In genomic region chr17:45580914-45581313, GRCh38 we compare ENCODE assay signal across 21 cellular contexts.
DNase-seq lines count a peak whose midpoint lies in the region; ATAC-seq and TF ChIP-seq lines count a peak whose summit lies in the region.
"Had no signal": no experiment of that assay in that cellular context is flagged by ENCODE, and none has a peak within 500 bp of the region (broad histone marks: within the 10 kb centered on the region; RNA-seq: fewer than 3 reads in every experiment).

No MANE protein-coding gene starts in this region.

- H2BK12ac ChIP-seq in mesenchymal stem cell (ENCODE audit: low read length in 2 of 2) = no peak overlapping the region

- H3K4ac ChIP-seq in mesenchymal stem cell (ENCODE audit: low read depth in 1 of 2, low read length in 2 of 2) = no peak overlapping the region

- no peaks in the 10 kb centered on the region for H3K27me3 Mint-ChIP-seq in activated naive CD8-positive, alpha-beta T cell
- no peaks in the 10 kb centered on the region for H3K27me3 Mint-ChIP-seq in activated naive CD8-positive, alpha-beta T cell treated with anti-CD3 and anti-CD28 coated beads for 36 hours
- no peaks in the 10 kb centered on the region for H3K27me3 Mint-ChIP-seq in T-helper 17 cell
- peaks cover 2% of the 10 kb centered on the region for H3K27me3 Mint-ChIP-seq in activated CD8-positive, alpha-beta memory T cell treated with anti-CD3 and anti-CD28 coated beads, Interleukin-2, amount 10 ng/mL, durations not matched to agents 7 days and 5 days

- H3K27ac Mint-ChIP-seq in activated naive CD8-positive, alpha-beta T cell = peak overlapping the region; percentile 35
- H3K27ac Mint-ChIP-seq in activated naive CD8-positive, alpha-beta T cell treated with anti-CD3 and anti-CD28 coated beads for 36 hours = no peak overlapping the region
- H3K27ac Mint-ChIP-seq in T-helper 17 cell = peak overlapping the region; percentile 100
- H3K27ac Mint-ChIP-seq in stimulated activated effector memory CD8-positive, alpha-beta T cell treated with anti-CD3 and anti-CD28 coated beads, Interleukin-12 subunit alpha, Interleukin-12 subunit beta, amount 100 ng/mL, for 72 hours = no peak overlapping the region
- H3K27ac Mint-ChIP-seq in activated CD8-positive, alpha-beta memory T cell treated with anti-CD3 and anti-CD28 coated beads, Interleukin-2, amount 10 ng/mL, durations not matched to agents 7 days and 5 days = no peak overlapping the region

- no peak overlapping the region for H3K18ac ChIP-seq in mesenchymal stem cell (ENCODE audit: low read depth in 1 of 2, low read length in 2 of 2)

- H2BK15ac ChIP-seq in mesenchymal stem cell (ENCODE audit: low read depth, poor library complexity, severe bottlenecking) = no peak overlapping the region

- H2BK5ac ChIP-seq in mesenchymal stem cell (ENCODE audit: low read depth, low read length, poor library complexity, severe bottlenecking) = no peak overlapping the region

- no peak overlapping the region for H3K14ac ChIP-seq in mesenchymal stem cell (ENCODE audit: low read length in 2 of 2)

- H4K20me1 ChIP-seq in hepatocyte (ENCODE audit: insufficient read depth, poor library complexity, severe bottlenecking) = peaks cover 11% of the 10 kb centered on the region

- no peak overlapping the region for H3K23ac ChIP-seq in mesenchymal stem cell (ENCODE audit: low read length in 2 of 2)

- H3K36me3 Mint-ChIP-seq in activated naive CD8-positive, alpha-beta T cell = peaks cover 12% of the 10 kb centered on the region
- H3K36me3 Mint-ChIP-seq in activated naive CD8-positive, alpha-beta T cell treated with anti-CD3 and anti-CD28 coated beads for 36 hours = peaks cover 19% of the 10 kb centered on the region
- peaks cover 22% of the 10 kb centered on the region for H3K36me3 Mint-ChIP-seq in T-helper 17 cell (ENCODE audit: low read depth)
- peaks cover 28% of the 10 kb centered on the region for H3K36me3 Mint-ChIP-seq in stimulated activated effector memory CD8-positive, alpha-beta T cell treated with anti-CD3 and anti-CD28 coated beads, Interleukin-12 subunit alpha, Interleukin-12 subunit beta, amount 100 ng/mL, for 72 hours
- peaks cover 31% of the 10 kb centered on the region for H3K36me3 Mint-ChIP-seq in activated CD8-positive, alpha-beta memory T cell treated with anti-CD3 and anti-CD28 coated beads, Interleukin-2, amount 10 ng/mL, durations not matched to agents 7 days and 5 days

- peaks cover 84% of the 10 kb centered on the region for H3K79me2 ChIP-seq in hepatocyte

- peaks cover 2 to 15% of the 10 kb centered on the region in 2 experiments for H3K36me3 ChIP-seq in mesenchymal stem cell (ENCODE audit: control insufficient read depth in 1 of 2, insufficient read depth in 2 of 2, low read depth in 1 of 2, low read length in 2 of 2)
- peaks cover 3% of the 10 kb centered on the region for H3K36me3 ChIP-seq in hepatocyte (replicated peaks; ENCODE audit: insufficient read depth, low read depth)
- H3K36me3 ChIP-seq: Peyer's patch had no signal

- ATAC-seq in T-helper 17 cell = no peak
- ATAC-seq in stimulated activated effector memory CD8-positive, alpha-beta T cell treated with anti-CD3 and anti-CD28 coated beads, Interleukin-12 subunit alpha, Interleukin-12 subunit beta, amount 100 ng/mL, for 72 hours = no peak
- ATAC-seq in activated CD8-positive, alpha-beta memory T cell treated with anti-CD3 and anti-CD28 coated beads, Interleukin-2, amount 10 ng/mL, durations not matched to agents 7 days and 5 days = no peak

- no peak overlapping the region for H2AK5ac ChIP-seq in mesenchymal stem cell (ENCODE audit: low read length, severe bottlenecking)

- CTCF ChIA-PET in activated CD8-positive, alpha-beta memory T cell treated with anti-CD3 and anti-CD28 coated beads, Interleukin-2, amount 10 ng/mL, durations not matched to agents 7 days and 5 days (lab: Charles Lee) = no interaction called here

- no peaks in the 10 kb centered on the region for H3K9me3 Mint-ChIP-seq in activated naive CD8-positive, alpha-beta T cell (ENCODE audit: low read depth)
- no peaks in the 10 kb centered on the region for H3K9me3 Mint-ChIP-seq in activated naive CD8-positive, alpha-beta T cell treated with anti-CD3 and anti-CD28 coated beads for 36 hours
- H3K9me3 Mint-ChIP-seq in stimulated activated effector memory CD8-positive, alpha-beta T cell treated with anti-CD3 and anti-CD28 coated beads, Interleukin-12 subunit alpha, Interleukin-12 subunit beta, amount 100 ng/mL, for 72 hours = no peaks in the 10 kb centered on the region
- no peaks in the 10 kb centered on the region for H3K9me3 Mint-ChIP-seq in activated CD8-positive, alpha-beta memory T cell treated with anti-CD3 and anti-CD28 coated beads, Interleukin-2, amount 10 ng/mL, durations not matched to agents 7 days and 5 days (ENCODE audit: low read depth)

- H3K9ac ChIP-seq in mesenchymal stem cell (ENCODE audit: low read length) = no peak overlapping the region
- H3K9ac ChIP-seq: SK-N-SH had no signal

- no peak for TF ChIP-seq CTCF in hepatocyte (IDR thresholded peaks at IDR 0.05; ENCODE audit: poor library complexity)

- H3K27me3 ChIP-seq in mesenchymal stem cell (ENCODE audit: control insufficient read depth in 1 of 2, insufficient read depth in 1 of 2, low read length in 2 of 2) (no peaks in the 10 kb centered on the region), hepatocyte (peaks cover 5% of the 10 kb centered on the region)
- H3K27me3 ChIP-seq: Peyer's patch had no signal

- peak overlapping the region; percentile 19 for H3K4me3 Mint-ChIP-seq in activated naive CD8-positive, alpha-beta T cell
- H3K4me3 Mint-ChIP-seq in activated naive CD8-positive, alpha-beta T cell treated with anti-CD3 and anti-CD28 coated beads for 36 hours = no peak overlapping the region
- H3K4me3 Mint-ChIP-seq in T-helper 17 cell = peak overlapping the region; percentile 3
- H3K4me3 Mint-ChIP-seq in stimulated activated effector memory CD8-positive, alpha-beta T cell treated with anti-CD3 and anti-CD28 coated beads, Interleukin-12 subunit alpha, Interleukin-12 subunit beta, amount 100 ng/mL, for 72 hours = no peak overlapping the region
- no peak overlapping the region for H3K4me3 Mint-ChIP-seq in activated CD8-positive, alpha-beta memory T cell treated with anti-CD3 and anti-CD28 coated beads, Interleukin-2, amount 10 ng/mL, durations not matched to agents 7 days and 5 days

- no peaks in the 10 kb centered on the region for H3K9me2 ChIP-seq in hepatocyte (replicated peaks; ENCODE audit: insufficient read depth)
- H3K9me2 ChIP-seq: SK-N-SH had no signal

- peaks cover 32% of the 10 kb centered on the region for H3K79me1 ChIP-seq in mesenchymal stem cell (replicated peaks; ENCODE audit: low read length, poor library complexity, severe bottlenecking)

- no peak overlapping the region for H3K4me2 ChIP-seq in mesenchymal stem cell (ENCODE audit: low read length, poor library complexity, severe bottlenecking)
- no peak overlapping the region for H3K4me2 ChIP-seq in hepatocyte
- H3K4me2 ChIP-seq: SK-N-SH had no signal

- H3K27ac ChIP-seq in mesenchymal stem cell (ENCODE audit: low read length, poor library complexity, severe bottlenecking) = no peak overlapping the region
- no peak overlapping the region for H3K27ac ChIP-seq in hepatocyte
- H3K27ac ChIP-seq: 22Rv1, Peyer's patch had no signal

- no peak overlapping the region for H2AFZ ChIP-seq in mesenchymal stem cell (ENCODE audit: low read depth, low read length)
- H2AFZ ChIP-seq in hepatocyte = no peak overlapping the region

- H2BK120ac ChIP-seq in mesenchymal stem cell (ENCODE audit: low read depth, low read length) = no peak overlapping the region

- H3K9me3 ChIP-seq in T-helper 17 cell (ENCODE audit: control insufficient read depth, low read length, poor library complexity, severe bottlenecking) = no peaks in the 10 kb centered on the region
- no peaks in the 10 kb centered on the region for H3K9me3 ChIP-seq in mesenchymal stem cell (ENCODE audit: control insufficient read depth, low read length)
- no peaks in the 10 kb centered on the region for H3K9me3 ChIP-seq in hepatocyte (ENCODE audit: low read depth)
- H3K9me3 ChIP-seq: Peyer's patch, SK-N-SH had no signal

- H3K4me1 ChIP-seq in mesenchymal stem cell (ENCODE audit: control insufficient read depth, insufficient read depth, low read depth, low read length) = peaks cover 3% of the 10 kb centered on the region
- no peaks in the 10 kb centered on the region for H3K4me1 ChIP-seq in hepatocyte (ENCODE audit: insufficient read depth)

- H4K91ac ChIP-seq in mesenchymal stem cell (ENCODE audit: low read length) = no peak overlapping the region

- peaks cover 68% of the 10 kb centered on the region for H3K4me1 Mint-ChIP-seq in activated naive CD8-positive, alpha-beta T cell (ENCODE audit: low read depth)
- peaks cover 60% of the 10 kb centered on the region for H3K4me1 Mint-ChIP-seq in activated naive CD8-positive, alpha-beta T cell treated with anti-CD3 and anti-CD28 coated beads for 36 hours
- peaks cover 76% of the 10 kb centered on the region for H3K4me1 Mint-ChIP-seq in T-helper 17 cell
- peaks cover 57% of the 10 kb centered on the region for H3K4me1 Mint-ChIP-seq in stimulated activated effector memory CD8-positive, alpha-beta T cell treated with anti-CD3 and anti-CD28 coated beads, Interleukin-12 subunit alpha, Interleukin-12 subunit beta, amount 100 ng/mL, for 72 hours
- H3K4me1 Mint-ChIP-seq in activated CD8-positive, alpha-beta memory T cell treated with anti-CD3 and anti-CD28 coated beads, Interleukin-2, amount 10 ng/mL, durations not matched to agents 7 days and 5 days = peaks cover 39% of the 10 kb centered on the region

- WGBS in mesenchymal stem cell = 85% methylated on average over 7 of the region's 7 CpGs
- 81% methylated on average over 7 of the region's 7 CpGs for WGBS in hepatocyte (ENCODE audit: low lambda C conversion rate, missing lambda C conversion rate)

- H3K4me3 ChIP-seq in mesenchymal stem cell (ENCODE audit: insufficient read depth in 1 of 2, low read depth in 1 of 2, low read length in 2 of 2) = no peak overlapping the region
- no peak overlapping the region for H3K4me3 ChIP-seq in hepatocyte
- H3K4me3 ChIP-seq: Peyer's patch had no signal

- DNase-seq in activated naive CD8-positive, alpha-beta T cell treated with anti-CD3 and anti-CD28 coated beads for 36 hours = no peak
- DNase-seq in T-helper 17 cell = no peak
- peak; percentile 0 for DNase-seq in mesenchymal stem cell
- no peak for DNase-seq in stimulated activated effector memory CD8-positive, alpha-beta T cell treated with anti-CD3 and anti-CD28 coated beads, Interleukin-12 subunit alpha, Interleukin-12 subunit beta, amount 100 ng/mL, for 72 hours (ENCODE audit: low spot score in 2 of 2)
- DNase-seq in hepatocyte (ENCODE audit: low spot score) = no peak
- no peak for DNase-seq in activated CD8-positive, alpha-beta memory T cell treated with anti-CD3 and anti-CD28 coated beads, Interleukin-2, amount 10 ng/mL, durations not matched to agents 7 days and 5 days
- no peak for DNase-seq in DMS79 (lab: John Stamatoyannopoulos, UW)
- DNase-seq: COR-L47, DMS153, KG1, MM.1S, NCI-H1105 treated with DMSO at 0.1 percent for 48 hours, NCI-H187 treated with DMSO at 0.1 percent for 48 hours, NCI-H2171, NCI-H446 treated with DMSO at 0.1 percent for 48 hours, NCI-H82, Peyer's patch, Right ventricle myocardium superior, SK-N-SH had no signal

- no peak overlapping the region for H4K8ac ChIP-seq in mesenchymal stem cell (ENCODE audit: low read length)

Comparison
In these comparisons a context has a peak if more than half of its experiments do, and no peak if none do; other contexts are left out.
1. H3K27ac Mint-ChIP-seq: peak in activated naive CD8-positive, alpha-beta T cell (single experiment) and T-helper 17 cell (single experiment); none in activated naive CD8-positive, alpha-beta T cell treated with anti-CD3 and anti-CD28 coated beads for 36 hours (single experiment), stimulated activated effector memory CD8-positive, alpha-beta T cell treated with anti-CD3 and anti-CD28 coated beads, Interleukin-12 subunit alpha, Interleukin-12 subunit beta, amount 100 ng/mL, for 72 hours (single experiment) and activated CD8-positive, alpha-beta memory T cell treated with anti-CD3 and anti-CD28 coated beads, Interleukin-2, amount 10 ng/mL, durations not matched to agents 7 days and 5 days (single experiment).
2. H3K4me3 Mint-ChIP-seq: peak in activated naive CD8-positive, alpha-beta T cell (single experiment) and T-helper 17 cell (single experiment); none in activated naive CD8-positive, alpha-beta T cell treated with anti-CD3 and anti-CD28 coated beads for 36 hours (single experiment), stimulated activated effector memory CD8-positive, alpha-beta T cell treated with anti-CD3 and anti-CD28 coated beads, Interleukin-12 subunit alpha, Interleukin-12 subunit beta, amount 100 ng/mL, for 72 hours (single experiment) and activated CD8-positive, alpha-beta memory T cell treated with anti-CD3 and anti-CD28 coated beads, Interleukin-2, amount 10 ng/mL, durations not matched to agents 7 days and 5 days (single experiment).